In the genomic region with DNA sequence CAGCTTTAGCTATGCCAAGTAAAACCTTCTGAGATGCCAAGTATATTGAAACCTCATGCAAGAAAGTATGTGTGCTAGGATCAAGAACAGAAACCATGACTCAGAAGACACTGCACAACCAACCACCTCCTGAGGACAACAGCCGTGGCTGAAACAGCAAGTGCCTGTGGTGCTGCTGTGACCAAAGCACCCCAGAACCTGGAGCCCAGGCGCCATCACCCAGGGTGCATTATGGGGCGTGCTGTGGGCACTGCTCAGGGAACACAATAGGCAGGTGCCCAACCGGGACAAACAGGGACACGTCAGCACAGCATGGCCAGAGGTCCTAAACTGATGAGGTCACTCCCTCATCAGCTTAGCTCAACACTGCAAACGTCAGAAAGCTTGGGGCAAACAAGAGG, we compare ENCODE assay signal across 9 cellular contexts.
DNase-seq lines count a peak whose midpoint lies in the region; ATAC-seq, FAIRE-seq and TF ChIP-seq lines count a peak whose summit lies in the region.
"Had no signal": no experiment of that assay in that cellular context is flagged by ENCODE, and none has a peak within 500 bp of the region (broad histone marks: within the 10 kb centered on the region; RNA-seq: fewer than 3 reads in every experiment).

No MANE protein-coding gene starts in this region.

- TF ChIP-seq EP300 in GM12878 (IDR thresholded peaks at IDR 0.05; ENCODE audit: borderline replicate concordance in 1 of 2, control insufficient read depth in 1 of 2, low read depth in 2 of 2, low read length in 2 of 2): peak in 1 of 2 experiments; percentile 38; a peak in 2 of 4 replicates

- peaks cover 12% of the 10 kb centered on the region for H3K4me1 Mint-ChIP-seq in stimulated activated naive CD8-positive, alpha-beta T cell treated with anti-CD3 and anti-CD28 coated beads, Interleukin-15, Interleukin-2, amounts not matched to agents 100 ng/mL and 50 ng/mL, for 24 hours (ENCODE audit: low read depth)

- BruUV-seq in GM12878 (replicated peaks; lab: Mats Ljungman, UMichigan): no TSS peak

- H3K9ac ChIP-seq in DND-41 (ENCODE audit: low read depth, low read length) (no peak overlapping the region), GM12878 (ENCODE audit: control insufficient read depth, insufficient read depth, low read length) (no peak overlapping the region)

- H4K20me1 ChIP-seq in DND-41 (ENCODE audit: insufficient read depth, low read length) (no peaks in the 10 kb centered on the region), GM12878 (ENCODE audit: control insufficient read depth, insufficient read depth) (no peaks in the 10 kb centered on the region)

- RAD21 ChIA-PET in GM12878 (lab: Charles Lee; ENCODE audit: unreplicated experiment): interaction anchor here (0.5 kb wide), 1 partner anchor 271 kb away, joined by 3 read pairs; no protein-coding TSS in a partner anchor

- in situ Hi-C loops in GM12878 (cut with MboI): loop anchor here (10.0 kb wide), 1 partner anchor 411 kb away; no protein-coding TSS in a partner anchor

- peaks cover 25% of the 10 kb centered on the region for H3K36me3 Mint-ChIP-seq in stimulated activated naive CD8-positive, alpha-beta T cell treated with anti-CD3 and anti-CD28 coated beads, Interleukin-15, Interleukin-2, amounts not matched to agents 100 ng/mL and 50 ng/mL, for 24 hours (ENCODE audit: low read depth)

- H2AFZ ChIP-seq in DND-41 (ENCODE audit: low read depth, low read length) (no peak overlapping the region), GM12878 (ENCODE audit: control insufficient read depth, low read depth, low read length) (peak overlapping the region; percentile 35)

- H3K79me2 ChIP-seq in DND-41 (ENCODE audit: insufficient read depth, low read length) (no peaks in the 10 kb centered on the region), GM12878 (ENCODE audit: control insufficient read depth, insufficient read depth, low read length) (no peaks in the 10 kb centered on the region)

- no peaks in the 10 kb centered on the region for H3K27me3 Mint-ChIP-seq in stimulated activated naive CD8-positive, alpha-beta T cell treated with anti-CD3 and anti-CD28 coated beads, Interleukin-15, Interleukin-2, amounts not matched to agents 100 ng/mL and 50 ng/mL, for 24 hours

- no peaks in the 10 kb centered on the region for H3K27me3 ChIP-seq in DND-41 (ENCODE audit: insufficient read depth, low read length, poor library complexity)
- no peaks in the 10 kb centered on the region for H3K27me3 ChIP-seq in GM12878 (replicated peaks in 1 of 2; ENCODE audit: control insufficient read depth in 2 of 2, insufficient read depth in 2 of 2, low read length in 1 of 2)

- intact Hi-C loops in GM12878 (cut with micrococcal nuclease; ENCODE audit: unreplicated experiment): no loop called here

- peak overlapping the region; percentile 74 for H3K27ac Mint-ChIP-seq in stimulated activated naive CD8-positive, alpha-beta T cell treated with anti-CD3 and anti-CD28 coated beads, Interleukin-15, Interleukin-2, amounts not matched to agents 100 ng/mL and 50 ng/mL, for 24 hours

- 15% methylated on average over 6 of the region's 6 CpGs for WGBS in GM12878 (ENCODE audit: insufficient coverage, insufficient replicate concordance, low lambda C conversion rate, missing lambda C conversion rate)

- peak; percentile 93 for FAIRE-seq in GM12878 (lab: Jason Lieb, UNC)

- no peak for TF ChIP-seq POLR2A in GM12878 (IDR thresholded peaks at IDR 0.05; ENCODE audit: low read depth, low read length)

- no peaks in the 10 kb centered on the region for H3K4me1 ChIP-seq in DND-41 (ENCODE audit: insufficient read depth, low read length)
- peaks cover 9% of the 10 kb centered on the region for H3K4me1 ChIP-seq in GM12878 (ENCODE audit: control insufficient read depth, insufficient read depth, low read length)

- SMC1A ChIA-PET in GM12878 (lab: Charles Lee; ENCODE audit: uncharacterized antibody, unreplicated experiment): interaction anchor here (1.0 kb wide), 1 partner anchor 11 kb away, joined by 5 read pairs; no protein-coding TSS in a partner anchor

- H3K4me2 ChIP-seq in DND-41 (ENCODE audit: insufficient read depth, low read length) (no peak overlapping the region), GM12878 (ENCODE audit: control insufficient read depth, insufficient read depth) (peak overlapping the region; percentile 64)

- H3K4me3 ChIP-seq in DND-41 (ENCODE audit: low read depth in 1 of 2, low read length in 2 of 2): no peak overlapping the region
- no peak overlapping the region for H3K4me3 ChIP-seq in GM12878
- H3K4me3 ChIP-seq: skin epidermis had no signal

- POLR2A ChIA-PET in GM12878 (lab: Charles Lee): no interaction called here

- TF ChIP-seq CTCF in DND-41 (IDR thresholded peaks at IDR 0.05; ENCODE audit: borderline replicate concordance, extremely low read depth, low read length, poor library complexity, severe bottlenecking): no peak
- no peak for TF ChIP-seq CTCF in GM12878 (IDR thresholded peaks at IDR 0.05 in 2 of 3, conservative IDR thresholded peaks at IDR 0.05 in 1 of 3; ENCODE audit: control insufficient read depth in 2 of 3, extremely low read depth in 1 of 3, insufficient read depth in 1 of 3, low read depth in 3 of 3, low read length in 3 of 3)

- no peak overlapping the region for H3K27ac ChIP-seq in DND-41 (ENCODE audit: low read length)
- no peak overlapping the region for H3K27ac ChIP-seq in GM12878 (ENCODE audit: control insufficient read depth, insufficient read depth)
- H3K27ac ChIP-seq: skin epidermis had no signal

- H3K36me3 ChIP-seq in DND-41 (ENCODE audit: insufficient read depth, low read length) (peaks cover 17% of the 10 kb centered on the region; the same call in 1 of the 2 replicates), GM12878 (ENCODE audit: control insufficient read depth in 2 of 2, insufficient read depth in 2 of 2, low read length in 1 of 2) (no peaks in the 10 kb centered on the region)

- CTCF ChIA-PET in GM12878 (lab: Yijun Ruan, JAX): no interaction called here

- no peaks in the 10 kb centered on the region for H3K9me3 Mint-ChIP-seq in stimulated activated naive CD8-positive, alpha-beta T cell treated with anti-CD3 and anti-CD28 coated beads, Interleukin-15, Interleukin-2, amounts not matched to agents 100 ng/mL and 50 ng/mL, for 24 hours

- H3K4me3 Mint-ChIP-seq in stimulated activated naive CD8-positive, alpha-beta T cell treated with anti-CD3 and anti-CD28 coated beads, Interleukin-15, Interleukin-2, amounts not matched to agents 100 ng/mL and 50 ng/mL, for 24 hours: peak overlapping the region; percentile 37

- DNase-seq in DND-41 (no peak), GM12878 (ENCODE audit: low read depth, low spot score) (peak; percentile 80), DMS53 treated with DMSO at 0.1 percent for 48 hours (lab: John Stamatoyannopoulos, UW; ENCODE audit: unreplicated experiment) (no peak), UCSD-AML1 (lab: John Stamatoyannopoulos, UW; ENCODE audit: unreplicated experiment) (no peak), NCI-H1930 (lab: John Stamatoyannopoulos, UW) (no peak)

- H3K9me3 ChIP-seq in DND-41 (ENCODE audit: insufficient read depth, low read length, severe bottlenecking) (no peaks in the 10 kb centered on the region), GM12878 (replicated peaks; ENCODE audit: control insufficient read depth, insufficient read depth, low read length) (no peaks in the 10 kb centered on the region)

- TF ChIP-seq RAD21 in GM12878 (IDR thresholded peaks at IDR 0.05; ENCODE audit: insufficient read depth, low read depth, low read length): no peak

- ATAC-seq in DND-41 (ENCODE audit: insufficient read depth, low read depth) (0 out of 3 replicates have a peak, but pooled peaks have one; percentile 19), GM19467 (IDR thresholded peaks at IDR 0.05; ENCODE audit: unreplicated experiment) (peak; percentile 96), HG03460 (IDR thresholded peaks at IDR 0.05; ENCODE audit: unreplicated experiment) (peak; percentile 100), GM12878 (peak; percentile 100)

TF ChIP-seq in GM12878, 131 proteins besides CTCF, POLR2A, EP300 and RAD21 (continues in another document):
- peak; percentile 29; the same call in 1 of the 3 replicates for TF ChIP-seq POU2F2 (IDR thresholded peaks at IDR 0.05; ENCODE audit: borderline replicate concordance, low read depth, low read length)
- TF ChIP-seq, protein P1, sequence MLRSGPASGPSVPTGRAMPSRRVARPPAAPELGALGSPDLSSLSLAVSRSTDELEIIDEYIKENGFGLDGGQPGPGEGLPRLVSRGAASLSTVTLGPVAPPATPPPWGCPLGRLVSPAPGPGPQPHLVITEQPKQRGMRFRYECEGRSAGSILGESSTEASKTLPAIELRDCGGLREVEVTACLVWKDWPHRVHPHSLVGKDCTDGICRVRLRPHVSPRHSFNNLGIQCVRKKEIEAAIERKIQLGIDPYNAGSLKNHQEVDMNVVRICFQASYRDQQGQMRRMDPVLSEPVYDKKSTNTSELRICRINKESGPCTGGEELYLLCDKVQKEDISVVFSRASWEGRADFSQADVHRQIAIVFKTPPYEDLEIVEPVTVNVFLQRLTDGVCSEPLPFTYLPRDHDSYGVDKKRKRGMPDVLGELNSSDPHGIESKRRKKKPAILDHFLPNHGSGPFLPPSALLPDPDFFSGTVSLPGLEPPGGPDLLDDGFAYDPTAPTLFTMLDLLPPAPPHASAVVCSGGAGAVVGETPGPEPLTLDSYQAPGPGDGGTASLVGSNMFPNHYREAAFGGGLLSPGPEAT (IDR thresholded peaks at IDR 0.05; ENCODE audit: low read depth): no peak
- no peak for TF ChIP-seq EZH2 (IDR thresholded peaks at IDR 0.05; ENCODE audit: borderline replicate concordance, control insufficient read depth, low read depth, low read length)
- TF ChIP-seq HCFC1 (IDR thresholded peaks at IDR 0.05; ENCODE audit: low read length): no peak
- TF ChIP-seq, protein P2, sequence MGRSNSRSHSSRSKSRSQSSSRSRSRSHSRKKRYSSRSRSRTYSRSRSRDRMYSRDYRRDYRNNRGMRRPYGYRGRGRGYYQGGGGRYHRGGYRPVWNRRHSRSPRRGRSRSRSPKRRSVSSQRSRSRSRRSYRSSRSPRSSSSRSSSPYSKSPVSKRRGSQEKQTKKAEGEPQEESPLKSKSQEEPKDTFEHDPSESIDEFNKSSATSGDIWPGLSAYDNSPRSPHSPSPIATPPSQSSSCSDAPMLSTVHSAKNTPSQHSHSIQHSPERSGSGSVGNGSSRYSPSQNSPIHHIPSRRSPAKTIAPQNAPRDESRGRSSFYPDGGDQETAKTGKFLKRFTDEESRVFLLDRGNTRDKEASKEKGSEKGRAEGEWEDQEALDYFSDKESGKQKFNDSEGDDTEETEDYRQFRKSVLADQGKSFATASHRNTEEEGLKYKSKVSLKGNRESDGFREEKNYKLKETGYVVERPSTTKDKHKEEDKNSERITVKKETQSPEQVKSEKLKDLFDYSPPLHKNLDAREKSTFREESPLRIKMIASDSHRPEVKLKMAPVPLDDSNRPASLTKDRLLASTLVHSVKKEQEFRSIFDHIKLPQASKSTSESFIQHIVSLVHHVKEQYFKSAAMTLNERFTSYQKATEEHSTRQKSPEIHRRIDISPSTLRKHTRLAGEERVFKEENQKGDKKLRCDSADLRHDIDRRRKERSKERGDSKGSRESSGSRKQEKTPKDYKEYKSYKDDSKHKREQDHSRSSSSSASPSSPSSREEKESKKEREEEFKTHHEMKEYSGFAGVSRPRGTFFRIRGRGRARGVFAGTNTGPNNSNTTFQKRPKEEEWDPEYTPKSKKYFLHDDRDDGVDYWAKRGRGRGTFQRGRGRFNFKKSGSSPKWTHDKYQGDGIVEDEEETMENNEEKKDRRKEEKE (IDR thresholded peaks at IDR 0.05): no peak
- peak; percentile 71; the same call in 1 of the 2 replicates for TF ChIP-seq ATF7 (IDR thresholded peaks at IDR 0.05; ENCODE audit: low read depth)

Comparison
In these comparisons a context has a peak if more than half of its experiments do, and no peak if none do; other contexts are left out.
1. ATAC-seq: peak in every context shown above with its lines; median percentile 100 in HG03460; 100 in GM12878; 96 in GM19467; 19 in DND-41.